In the genomic region with DNA sequence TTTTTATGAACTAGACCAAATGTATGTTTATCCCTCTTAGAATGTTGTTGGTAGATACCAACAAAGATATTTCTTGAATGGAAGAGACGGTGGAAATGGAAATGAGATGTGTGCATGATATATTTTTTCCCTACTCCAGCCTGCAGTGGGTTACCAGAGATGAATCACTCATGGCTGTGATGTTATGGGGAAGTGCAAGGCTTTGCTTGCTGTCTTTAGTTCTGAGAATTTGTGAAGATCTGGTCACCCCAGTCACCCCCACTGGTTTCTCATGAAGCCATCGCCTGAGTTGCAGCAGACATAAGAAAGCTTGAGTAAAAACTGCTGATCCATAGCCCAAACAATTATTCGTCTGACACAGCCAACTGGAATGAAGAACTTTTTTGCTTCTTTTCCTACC, we compare ENCODE assay signal across 1 cellular context.
TF ChIP-seq lines count a peak whose summit lies in the region.

No MANE protein-coding gene starts in this region.

TF ChIP-seq in IMR-90, 13 proteins besides CTCF, POLR2A, EP300 and RAD21:
- TF ChIP-seq SMC3 (IDR thresholded peaks at IDR 0.05; ENCODE audit: low read depth, low read length), result no peak
- TF ChIP-seq BHLHE40 (IDR thresholded peaks at IDR 0.05; ENCODE audit: low read depth, low read length), result no peak
- TF ChIP-seq RCOR1 (IDR thresholded peaks at IDR 0.05; ENCODE audit: insufficient replicate concordance, low read length), result no peak
- no peak for TF ChIP-seq MXI1 (IDR thresholded peaks at IDR 0.05; ENCODE audit: borderline replicate concordance, low read depth, low read length)
- TF ChIP-seq FOS (IDR thresholded peaks at IDR 0.05; ENCODE audit: low read depth, low read length), result no peak
- no peak for TF ChIP-seq CHD1 (IDR thresholded peaks at IDR 0.05; ENCODE audit: low read depth, low read length)
- TF ChIP-seq MAZ (IDR thresholded peaks at IDR 0.05; ENCODE audit: borderline replicate concordance, low read depth, low read length), result no peak
- no peak for TF ChIP-seq RFX5 (IDR thresholded peaks at IDR 0.05; ENCODE audit: low read depth, low read length)
- TF ChIP-seq, protein P1, sequence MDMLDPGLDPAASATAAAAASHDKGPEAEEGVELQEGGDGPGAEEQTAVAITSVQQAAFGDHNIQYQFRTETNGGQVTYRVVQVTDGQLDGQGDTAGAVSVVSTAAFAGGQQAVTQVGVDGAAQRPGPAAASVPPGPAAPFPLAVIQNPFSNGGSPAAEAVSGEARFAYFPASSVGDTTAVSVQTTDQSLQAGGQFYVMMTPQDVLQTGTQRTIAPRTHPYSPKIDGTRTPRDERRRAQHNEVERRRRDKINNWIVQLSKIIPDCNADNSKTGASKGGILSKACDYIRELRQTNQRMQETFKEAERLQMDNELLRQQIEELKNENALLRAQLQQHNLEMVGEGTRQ (IDR thresholded peaks at IDR 0.05; ENCODE audit: low read depth, low read length), result no peak
